Comparison of ENCODE assay signal across 18 cellular contexts in genomic region chr6:11614534-11615213, GRCh38.
DNase-seq lines count a peak whose midpoint lies in the region; ATAC-seq and TF ChIP-seq lines count a peak whose summit lies in the region.
"Had no signal": no experiment of that assay in that cellular context is flagged by ENCODE, and none has a peak within 500 bp of the region (broad histone marks: within the 10 kb centered on the region; RNA-seq: fewer than 3 reads in every experiment).

No MANE protein-coding gene starts in this region.

- intact Hi-C loops in left ventricle myocardium inferior (cut with micrococcal nuclease) (no loop called here), left ventricle myocardium superior (cut with micrococcal nuclease) (no loop called here)

- no peaks in the 10 kb centered on the region for H3K36me3 ChIP-seq in left ventricle myocardium inferior
- H3K36me3 ChIP-seq in mesodermal cell (ENCODE audit: control insufficient read depth, insufficient read depth, low read length), result no peaks in the 10 kb centered on the region
- no peaks in the 10 kb centered on the region for H3K36me3 ChIP-seq in tibial nerve
- no peaks in the 10 kb centered on the region for H3K36me3 ChIP-seq in neural progenitor cell
- H3K36me3 ChIP-seq: thyroid gland had no signal

- no peak overlapping the region for H3K4me2 ChIP-seq in neural progenitor cell
- H3K4me2 ChIP-seq: GM23338 had no signal

- WGBS in mesodermal cell (ENCODE audit: insufficient coverage in 2 of 2), 2 experiments, result 98 to 100% methylated on average over 10 of the region's 10 CpGs
- 53 to 64% methylated on average over 10 of the region's 10 CpGs for WGBS in tibial nerve, 2 donors

- no peak for ATAC-seq in left ventricle myocardium superior
- ATAC-seq: GM23338; left lobe of liver; naive thymus-derived CD4-positive, alpha-beta T cell; T-cell had no signal

- peaks cover 10% of the 10 kb centered on the region for H3F3A ChIP-seq in neural progenitor cell (ENCODE audit: low read depth)

- no peaks in the 10 kb centered on the region for H4K20me1 ChIP-seq in neural progenitor cell (ENCODE audit: low read depth)

- H3K9me3 ChIP-seq in left ventricle myocardium inferior (replicated peaks), result no peaks in the 10 kb centered on the region
- no peaks in the 10 kb centered on the region for H3K9me3 ChIP-seq in mesodermal cell (ENCODE audit: control insufficient read depth, low read length)
- H3K9me3 ChIP-seq in tibial nerve, result no peaks in the 10 kb centered on the region
- no peaks in the 10 kb centered on the region for H3K9me3 ChIP-seq in neural progenitor cell (ENCODE audit: low read depth)
- H3K9me3 ChIP-seq: thyroid gland had no signal

- no peaks in the 10 kb centered on the region for H3K36me3 Mint-ChIP-seq in neural progenitor cell
- H3K36me3 Mint-ChIP-seq: naive thymus-derived CD4-positive, alpha-beta T cell; T-cell had no signal

- H3K4me3 Mint-ChIP-seq in neural progenitor cell, result no peak overlapping the region
- H3K4me3 Mint-ChIP-seq: CD4-positive, alpha-beta T cell; GM23338; naive thymus-derived CD4-positive, alpha-beta T cell; T-cell had no signal

- TF ChIP-seq EP300 in tibial nerve (IDR thresholded peaks at IDR 0.05), result peak; percentile 37 to 56

- H3K9ac ChIP-seq in neural progenitor cell, result no peak overlapping the region

- peak overlapping the region; percentile 60 for H3K27ac ChIP-seq in left ventricle myocardium inferior (replicated peaks)
- H3K27ac ChIP-seq in mesodermal cell (ENCODE audit: low read depth, low read length, severe bottlenecking), result peak overlapping the region; percentile 88
- H3K27ac ChIP-seq in tibial nerve, result peak overlapping the region in 2 of 4 donors; percentile 65 to 66
- H3K27ac ChIP-seq in neural progenitor cell, result no peak overlapping the region
- H3K27ac ChIP-seq: thyroid gland had no signal

- H3K4me3 ChIP-seq in left ventricle myocardium inferior (no peak overlapping the region), mesodermal cell (ENCODE audit: extremely low read depth, insufficient read depth, low read length, poor library complexity, severe bottlenecking) (no peak overlapping the region), tibial nerve (no peak overlapping the region), neural progenitor cell (no peak overlapping the region)
- H3K4me3 ChIP-seq: GM23338, thyroid gland had no signal

- no peaks in the 10 kb centered on the region for H3K9me3 Mint-ChIP-seq in neural progenitor cell
- H3K9me3 Mint-ChIP-seq: CD4-positive, alpha-beta T cell; GM23338; naive thymus-derived CD4-positive, alpha-beta T cell; T-cell had no signal

- H3K4me1 ChIP-seq in left ventricle myocardium inferior (peaks cover 7% of the 10 kb centered on the region), mesodermal cell (ENCODE audit: control insufficient read depth, insufficient read depth, low read length, poor library complexity, severe bottlenecking) (peaks cover 45% of the 10 kb centered on the region), tibial nerve (peaks cover 0 to 22% (median 3%) of the 10 kb centered on the region in 4 donors), neural progenitor cell (peaks cover 6% of the 10 kb centered on the region)
- H3K4me1 ChIP-seq: thyroid gland had no signal

- H2AFZ ChIP-seq in neural progenitor cell (replicated peaks), result no peak overlapping the region

- no peaks in the 10 kb centered on the region for H3K79me2 ChIP-seq in neural progenitor cell (ENCODE audit: low read depth)

- H3K27ac Mint-ChIP-seq in neural progenitor cell, result no peak overlapping the region
- H3K27ac Mint-ChIP-seq: CD4-positive, alpha-beta T cell; GM23338; naive thymus-derived CD4-positive, alpha-beta T cell; progenitor cell of endocrine pancreas; T-cell had no signal

- H3K27me3 ChIP-seq in left ventricle myocardium inferior (ENCODE audit: low read depth), result no peaks in the 10 kb centered on the region
- H3K27me3 ChIP-seq in tibial nerve, result no peaks in the 10 kb centered on the region
- no peaks in the 10 kb centered on the region for H3K27me3 ChIP-seq in neural progenitor cell
- H3K27me3 ChIP-seq: thyroid gland had no signal

- peaks cover 4% of the 10 kb centered on the region for H3K27me3 Mint-ChIP-seq in neural progenitor cell (ENCODE audit: insufficient read depth, low read depth)
- H3K27me3 Mint-ChIP-seq: CD4-positive, alpha-beta T cell; progenitor cell of endocrine pancreas had no signal

- DNase-seq in left ventricle myocardium inferior, result no peak
- no peak for DNase-seq in left ventricle myocardium superior
- DNase-seq in dermis blood vessel endothelial cell, result peak; percentile 94
- no peak for DNase-seq in tibial nerve (ENCODE audit: low spot score in 2 of 2)
- DNase-seq in MV-4-11 (lab: John Stamatoyannopoulos, UW), result no peak
- DNase-seq in T-helper 9 cell, result no peak
- DNase-seq in neural progenitor cell (ENCODE audit: low spot score), result no peak
- DNase-seq: activated naive CD4-positive, alpha-beta T cell; activated T-cell treated with anti-CD3 and anti-CD28 coated beads for 4 hours; CD4-positive, alpha-beta T cell; naive thymus-derived CD4-positive, alpha-beta T cell; NCI-H146; T-cell; thyroid gland had no signal

- H3K4me1 Mint-ChIP-seq in neural progenitor cell, result peaks cover 12% of the 10 kb centered on the region
- H3K4me1 Mint-ChIP-seq: naive thymus-derived CD4-positive, alpha-beta T cell; T-cell had no signal

- TF ChIP-seq CTCF in left ventricle myocardium inferior (IDR thresholded peaks at IDR 0.05; ENCODE audit: borderline replicate concordance) (no peak), tibial nerve (IDR thresholded peaks at IDR 0.05) (no peak), neural progenitor cell (IDR thresholded peaks at IDR 0.05) (no peak)

- TF ChIP-seq POLR2A in tibial nerve (IDR thresholded peaks at IDR 0.05), result no peak
